In the genomic region with DNA sequence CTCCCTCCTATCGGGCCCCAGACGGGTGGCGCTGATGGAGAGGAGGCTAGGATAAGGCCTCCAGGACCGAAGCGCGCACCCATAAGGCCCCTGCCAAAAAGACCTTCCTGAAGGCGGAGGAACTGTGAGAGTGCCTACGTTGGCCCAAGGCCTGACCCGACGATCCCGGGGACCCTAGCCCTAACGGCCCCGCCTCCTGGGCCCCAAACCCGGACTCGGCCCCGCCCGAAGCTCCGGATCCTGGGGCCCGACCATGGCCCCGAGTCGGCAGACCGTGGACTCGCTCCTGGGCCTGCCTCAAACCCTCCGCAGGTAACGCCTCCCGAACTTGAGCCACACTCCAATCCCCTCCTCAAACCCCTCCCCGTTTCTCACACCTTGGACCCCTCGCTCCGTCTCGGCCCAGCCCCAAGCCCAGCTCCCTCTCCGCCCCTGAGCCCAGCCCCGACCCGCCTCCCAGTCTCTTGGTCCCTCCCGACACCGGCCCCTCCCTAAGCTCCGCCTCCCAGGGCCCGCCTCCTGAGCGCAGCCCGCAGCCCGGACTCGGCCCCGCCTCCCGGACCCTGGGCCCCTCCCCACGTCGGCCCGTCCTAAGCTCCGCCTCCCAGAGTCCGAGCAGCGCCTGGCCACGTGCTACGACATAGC, we compare ENCODE assay signal across 9 cellular contexts. TPM values are rescaled to one million over a fixed set of nuclear protein-coding genes. Genes with fewer than 3 reads are reported as not detected.
DNase-seq lines count a peak whose midpoint lies in the region; ATAC-seq, FAIRE-seq and TF ChIP-seq lines count a peak whose summit lies in the region.
"Not testable (repeated sequence)": the region's sequence is repeated elsewhere in the genome, so short reads cannot be mapped to it uniquely, and the experiment has no call there.
"Had no signal": no experiment of that assay in that cellular context is flagged by ENCODE, and none has a peak within 500 bp of the region (broad histone marks: within the 10 kb centered on the region; RNA-seq: fewer than 3 reads in every experiment).

No MANE protein-coding gene starts in this region.

- H3K4me3 Mint-ChIP-seq in activated CD4-positive, alpha-beta T cell treated with anti-CD3 and anti-CD28 coated beads, Interleukin-2, amount 10 ng/mL, durations not matched to agents 24 days and 14 days, result peak overlapping the region; percentile 91

- H3K36me3 ChIP-seq in psoas muscle (ENCODE audit: insufficient read depth in 1 of 2, low read depth in 1 of 2), result not testable (repeated sequence)

- H3K4me1 ChIP-seq in A549, result peaks cover 17% of the 10 kb centered on the region; the same call in 2 of the 3 replicates
- not testable (repeated sequence) for H3K4me1 ChIP-seq in psoas muscle

- CTCF ChIA-PET in A549 (lab: Yijun Ruan, JAX), result not testable (repeated sequence)

- TF ChIP-seq CTCF in A549 (IDR thresholded peaks at IDR 0.05); psoas muscle (IDR thresholded peaks at IDR 0.05): not testable (repeated sequence)
- peak in 1 of 56 donors; percentile 8 for TF ChIP-seq CTCF in dorsolateral prefrontal cortex (IDR thresholded peaks at IDR 0.05 in 54 of 56, conservative IDR thresholded peaks at IDR 0.05 in 2 of 56; ENCODE audit: low read depth in 1 of 56, partially characterized antibody in 56 of 56)

- peak overlapping the region; percentile 71 to 93 for H3K27ac ChIP-seq in A549
- peak overlapping the region in 51 of 59 donors; percentile 17 to 93 (median 79) for H3K27ac ChIP-seq in dorsolateral prefrontal cortex
- H3K27ac ChIP-seq in psoas muscle, result peak overlapping the region; percentile 74

- H3K4me3 ChIP-seq in A549 (peak overlapping the region; percentile 57), dorsolateral prefrontal cortex (peak overlapping the region; percentile 41 to 93 (median 74)), psoas muscle (peak overlapping the region; percentile 72)

- intact Hi-C loops in activated CD4-positive, alpha-beta T cell treated with anti-CD3 and anti-CD28 coated beads, Interleukin-2, amount 10 ng/mL, durations not matched to agents 24 days and 14 days (cut with micrococcal nuclease), result loop anchor here (1.0 to 10.0 kb wide), 5 partner anchors 26 to 648 kb away; a partner anchor contains a TSS
- intact Hi-C loops in dorsolateral prefrontal cortex (cut with DNase I); psoas muscle (cut with DNase I): not testable (repeated sequence)

- FAIRE-seq in A549 (lab: Jason Lieb, UNC), result not testable (repeated sequence)

- TF ChIP-seq EP300 in A549 (IDR thresholded peaks at IDR 0.05), result not testable (repeated sequence)

- H3K36me3 Mint-ChIP-seq in activated CD4-positive, alpha-beta T cell treated with anti-CD3 and anti-CD28 coated beads, Interleukin-2, amount 10 ng/mL, durations not matched to agents 24 days and 14 days (ENCODE audit: low read depth), result not testable (repeated sequence)

- TF ChIP-seq POLR2A in A549 (IDR thresholded peaks at IDR 0.05; ENCODE audit: low read length); GM18505 (IDR thresholded peaks at IDR 0.05; ENCODE audit: borderline replicate concordance, extremely low read depth, insufficient read depth, insufficient read length): not testable (repeated sequence)

- H3K27me3 ChIP-seq in dorsolateral prefrontal cortex; psoas muscle (ENCODE audit: insufficient read depth in 3 of 3, low read length in 2 of 3): not testable (repeated sequence)

- peak overlapping the region; percentile 82 for H3K4me2 ChIP-seq in A549

- peaks cover 16% of the 10 kb centered on the region for H3K4me1 Mint-ChIP-seq in activated CD4-positive, alpha-beta T cell treated with anti-CD3 and anti-CD28 coated beads, Interleukin-2, amount 10 ng/mL, durations not matched to agents 24 days and 14 days

- H3K9me3 ChIP-seq in A549, psoas muscle: not testable (repeated sequence)

- POLR2A ChIA-PET in A549 (lab: Yijun Ruan, JAX), result not testable (repeated sequence)

- DNase-seq in A549 (ENCODE audit: low read depth in 1 of 2, low spot score in 1 of 2) (peak; percentile 67 to 86), NCI-H2107 treated with DMSO at 0.1 percent for 48 hours (lab: John Stamatoyannopoulos, UW; ENCODE audit: unreplicated experiment) (peak; percentile 63), dorsolateral prefrontal cortex (peak in 1 of 10 donors; percentile 99), iris pigment epithelial cell (ENCODE audit: low read depth) (peak; percentile 71)
- DNase-seq in activated CD4-positive, alpha-beta T cell treated with anti-CD3 and anti-CD28 coated beads, Interleukin-2, amount 10 ng/mL, durations not matched to agents 24 days and 14 days; psoas muscle: not testable (repeated sequence)

- ATAC-seq in A549, result peak; percentile 71 to 87
- peak; percentile 39 for ATAC-seq in GM18505 (IDR thresholded peaks at IDR 0.05; ENCODE audit: unreplicated experiment)
- ATAC-seq in HG03025 (IDR thresholded peaks at IDR 0.05; ENCODE audit: low FRiP score, unreplicated experiment), result peak; percentile 19
- ATAC-seq in psoas muscle, result peak in 2 of 4 donors; percentile 9 to 32

- not testable (repeated sequence) for H3K27me3 Mint-ChIP-seq in activated CD4-positive, alpha-beta T cell treated with anti-CD3 and anti-CD28 coated beads, Interleukin-2, amount 10 ng/mL, durations not matched to agents 24 days and 14 days

- 14% methylated on average over 19 of the region's 51 CpGs for WGBS in A549 (ENCODE audit: missing lambda C conversion rate)
- WGBS in psoas muscle, 3 donors, result 1 to 6% (median 1%) methylated on average over 28 to 51 of the region's 51 CpGs

- H3K27ac Mint-ChIP-seq in activated CD4-positive, alpha-beta T cell treated with anti-CD3 and anti-CD28 coated beads, Interleukin-2, amount 10 ng/mL, durations not matched to agents 24 days and 14 days, result peak overlapping the region; percentile 91

- not testable (repeated sequence) for H3K9me3 Mint-ChIP-seq in activated CD4-positive, alpha-beta T cell treated with anti-CD3 and anti-CD28 coated beads, Interleukin-2, amount 10 ng/mL, durations not matched to agents 24 days and 14 days

- not testable (repeated sequence) for TF ChIP-seq RAD21 in A549 (conservative IDR thresholded peaks at IDR 0.05 in 1 of 2, IDR thresholded peaks at IDR 0.05 in 1 of 2)

TF ChIP-seq in A549, 52 proteins besides CTCF, POLR2A, EP300 and RAD21:
- peak; percentile 46; the same call in 1 of the 2 replicates for TF ChIP-seq PHF8 (IDR thresholded peaks at IDR 0.05; ENCODE audit: borderline replicate concordance, low read depth)
- TF ChIP-seq, protein P1, sequence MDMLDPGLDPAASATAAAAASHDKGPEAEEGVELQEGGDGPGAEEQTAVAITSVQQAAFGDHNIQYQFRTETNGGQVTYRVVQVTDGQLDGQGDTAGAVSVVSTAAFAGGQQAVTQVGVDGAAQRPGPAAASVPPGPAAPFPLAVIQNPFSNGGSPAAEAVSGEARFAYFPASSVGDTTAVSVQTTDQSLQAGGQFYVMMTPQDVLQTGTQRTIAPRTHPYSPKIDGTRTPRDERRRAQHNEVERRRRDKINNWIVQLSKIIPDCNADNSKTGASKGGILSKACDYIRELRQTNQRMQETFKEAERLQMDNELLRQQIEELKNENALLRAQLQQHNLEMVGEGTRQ (IDR thresholded peaks at IDR 0.05), result peak; percentile 56
TF ChIP-seq in A549: peak in this region for 2; not testable (repeated sequence) for 50.

RNA-seq across cellular contexts. Expression of a gene that starts 46.5 kb away (rescaled TPM):
- polyA plus RNA-seq in A549 (2011; rRNA removed) (not detected in 2 replicates), A549 (2017; fragmentation: RNase III; extraction: RNeasy Plus Mini Kit Qiagen cat#74134 plus additional on column Dnase treatment) (not detected in 3 replicates), psoas muscle (not detected)
- not detected in 2 replicates for polyA plus RNA-seq in A549 (2012; cell fraction: cytosol; rRNA removed)
- polyA plus RNA-seq in A549 (2012; cell fraction: nucleus; rRNA removed), result not detected in 2 replicates
- polyA minus RNA-seq in A549 (2011; rRNA and poly(A)+ RNA removed), result not detected in 2 replicates
- not detected in 2 replicates for total RNA-seq in activated CD4-positive, alpha-beta T cell treated with anti-CD3 and anti-CD28 coated beads, Interleukin-2, amount 10 ng/mL, durations not matched to agents 24 days and 14 days
- total RNA-seq in dorsolateral prefrontal cortex (not detected), psoas muscle (not detected)
- total RNA-seq: left cardiac atrium had no signal
